Comparison of ENCODE assay signal across 18 cellular contexts in genomic region chr6:154852700-154853099, GRCh38.
A peak's percentile ranks its signal among the peaks of the same experiment; 100 is the strongest.
DNase-seq lines count a peak whose midpoint lies in the region; ATAC-seq and TF ChIP-seq lines count a peak whose summit lies in the region.
"Had no signal": no experiment of that assay in that cellular context is flagged by ENCODE, and none has a peak within 500 bp of the region (broad histone marks: within the 10 kb centered on the region; RNA-seq: fewer than 3 reads in every experiment).

No MANE protein-coding gene starts in this region.

- 41 to 44% methylated on average over 2 of the region's 2 CpGs for WGBS in body of pancreas, 2 donors

- CTCF ChIA-PET in HEK293 (lab: Yijun Ruan, JAX) = interaction anchor here (0.9 to 2.4 kb wide), 8 partner anchors 10 to 177 kb away, joined by 3 to 11 read pairs (median 4); no protein-coding TSS in a partner anchor

- DNase-seq in SK-N-DZ (ENCODE audit: low spot score) = peak; percentile 48
- peak; percentile 86 for DNase-seq in fibroblast of villous mesenchyme (ENCODE audit: low read depth)
- no peak for DNase-seq in body of pancreas
- no peak for DNase-seq in mucosa of gallbladder (ENCODE audit: low spot score)
- no peak for DNase-seq in MG63
- DNase-seq: activated CD8-positive, alpha-beta T cell treated with anti-CD3 and anti-CD28 coated beads, Interleukin-2, amount 10 ng/mL, durations not matched to agents 7 days and 5 days; activated effector memory CD4-positive, alpha-beta T cell treated with anti-CD3 and anti-CD28 coated beads, Interleukin-2, amount 50 U/mL, for 16 hours; foreskin keratinocyte; GOT3; NCI-H1092; right cardiac atrium; SHP77; stimulated activated CD8-positive, alpha-beta memory T cell treated with anti-CD3 and anti-CD28 coated beads, Interleukin-4, amount 100 ng/mL, for 48 hours; testis had no signal

- ATAC-seq in body of pancreas (no peak), HG02973 (IDR thresholded peaks at IDR 0.05; ENCODE audit: unreplicated experiment) (no peak)
- ATAC-seq: activated CD8-positive, alpha-beta T cell treated with anti-CD3 and anti-CD28 coated beads, Interleukin-2, amount 10 ng/mL, durations not matched to agents 7 days and 5 days; foreskin keratinocyte; right cardiac atrium had no signal

- H3K4me1 ChIP-seq in HEK293 (ENCODE audit: control insufficient read depth, insufficient read depth, low read length) (peaks cover 23% of the 10 kb centered on the region), body of pancreas (peaks cover 7% of the 10 kb centered on the region)
- H3K4me1 ChIP-seq: foreskin keratinocyte, neural progenitor cell had no signal

- no peaks in the 10 kb centered on the region; a peak in 1 of 3 replicates for H3K36me3 ChIP-seq in HEK293 (ENCODE audit: control insufficient read depth in 2 of 2, insufficient read depth in 1 of 2, low read length in 2 of 2)
- H3K36me3 ChIP-seq in body of pancreas (replicated peaks in 1 of 2; ENCODE audit: insufficient read depth in 1 of 2, low read depth in 2 of 2) = no peaks in the 10 kb centered on the region
- peaks cover 9% of the 10 kb centered on the region; the same call in 1 of the 2 replicates for H3K36me3 ChIP-seq in MG63
- H3K36me3 ChIP-seq: neural progenitor cell had no signal

- H3K9me3 ChIP-seq in HEK293 (ENCODE audit: control insufficient read depth, insufficient read depth, low read depth, low read length) (no peaks in the 10 kb centered on the region), body of pancreas (no peaks in the 10 kb centered on the region), MG63 (no peaks in the 10 kb centered on the region)
- H3K9me3 ChIP-seq: testis had no signal

- POLR2A ChIA-PET in HEK293 (lab: Yijun Ruan, JAX) = no interaction called here

- no peak for TF ChIP-seq POLR2A in body of pancreas (IDR thresholded peaks at IDR 0.05)

- TF ChIP-seq CTCF in 22Rv1 (IDR thresholded peaks at IDR 0.05) = no peak
- no peak for TF ChIP-seq CTCF in HEK293 (tag by site-specific recombination; IDR thresholded peaks at IDR 0.05)
- TF ChIP-seq CTCF in fibroblast of villous mesenchyme (IDR thresholded peaks at IDR 0.05; ENCODE audit: insufficient read depth, low read depth, low read length) = no peak
- TF ChIP-seq CTCF in body of pancreas (IDR thresholded peaks at IDR 0.05) = no peak

- H3K4me3 ChIP-seq in HEK293 (ENCODE audit: low read depth, low read length) (no peak overlapping the region), fibroblast of villous mesenchyme (ENCODE audit: low read depth, low read length) (no peak overlapping the region), body of pancreas (no peak overlapping the region), MG63 (no peak overlapping the region)
- H3K4me3 ChIP-seq: neural progenitor cell, testis had no signal

- no peaks in the 10 kb centered on the region for H3K27me3 ChIP-seq in body of pancreas
- no peaks in the 10 kb centered on the region for H3K27me3 ChIP-seq in MG63
- H3K27me3 ChIP-seq: foreskin keratinocyte, neural progenitor cell, testis had no signal

- H3K27ac ChIP-seq in 22Rv1 (peak overlapping the region; percentile 41), HEK293 (ENCODE audit: extremely low read depth, low read depth, low read length) (peak overlapping the region; percentile 58; the same call in 1 of the 2 replicates), body of pancreas (no peak overlapping the region)
- H3K27ac ChIP-seq: foreskin keratinocyte, neural progenitor cell, testis had no signal

- intact Hi-C loops in body of pancreas (cut with DNase I) = no loop called here

TF ChIP-seq in HEK293, 187 proteins besides CTCF, POLR2A, EP300 and RAD21 (continues in another document):
- 0 out of 2 replicates have a peak, but pooled peaks have one; percentile 23 for TF ChIP-seq ZBTB21 (tag by site-specific recombination; IDR thresholded peaks at IDR 0.05)
- peak; percentile 90; the same call in 1 of the 2 replicates for TF ChIP-seq TSHZ1 (tag by site-specific recombination; IDR thresholded peaks at IDR 0.05; ENCODE audit: borderline replicate concordance)
- no peak for TF ChIP-seq ZNF473 (tag by site-specific recombination; IDR thresholded peaks at IDR 0.05)
- no peak for TF ChIP-seq ZNF514 (tag by site-specific recombination; IDR thresholded peaks at IDR 0.05)
- TF ChIP-seq ZNF544 (tag by site-specific recombination; IDR thresholded peaks at IDR 0.05) = no peak
- no peak; the same call in 1 of the 2 replicates for TF ChIP-seq GLI2 (tag by site-specific recombination; IDR thresholded peaks at IDR 0.05; ENCODE audit: borderline replicate concordance, low read depth)
- no peak for TF ChIP-seq ZNF223 (tag by site-specific recombination; IDR thresholded peaks at IDR 0.05)
- no peak for TF ChIP-seq YY2 (tag by site-specific recombination; IDR thresholded peaks at IDR 0.05)
- no peak for TF ChIP-seq ZNF146 (tag by site-specific recombination; IDR thresholded peaks at IDR 0.05)
- TF ChIP-seq ZNF664 (tag by site-specific recombination; IDR thresholded peaks at IDR 0.05) = peak; percentile 88
- 0 out of 2 replicates have a peak, but pooled peaks have one; percentile 44 for TF ChIP-seq ZNF37A (tag by site-specific recombination; IDR thresholded peaks at IDR 0.05)
- no peak for TF ChIP-seq ZNF791 (tag by site-specific recombination; IDR thresholded peaks at IDR 0.05)
- no peak for TF ChIP-seq ZNF571 (tag by site-specific recombination; IDR thresholded peaks at IDR 0.05)
- TF ChIP-seq ZNF747 (tag by site-specific recombination; IDR thresholded peaks at IDR 0.05) = no peak
- TF ChIP-seq ZSCAN16 (tag by site-specific recombination; IDR thresholded peaks at IDR 0.05) = no peak; the same call in 1 of the 2 replicates
- peak; percentile 70; the same call in 1 of the 2 replicates for TF ChIP-seq ZFP69B (tag by site-specific recombination; IDR thresholded peaks at IDR 0.05)
- peak; percentile 84 for TF ChIP-seq ZNF600 (tag by site-specific recombination; IDR thresholded peaks at IDR 0.05)
- no peak for TF ChIP-seq ZFHX2 (tag by site-specific recombination; conservative IDR thresholded peaks at IDR 0.05)
- TF ChIP-seq ZNF645 (tag by site-specific recombination; IDR thresholded peaks at IDR 0.05) = no peak
- no peak for TF ChIP-seq ZNF174 (tag by site-specific recombination; IDR thresholded peaks at IDR 0.05)
- peak; percentile 99 for TF ChIP-seq PRDM6 (tag by site-specific recombination; IDR thresholded peaks at IDR 0.05)
- TF ChIP-seq ZNF394 (tag by site-specific recombination; IDR thresholded peaks at IDR 0.05; ENCODE audit: borderline replicate concordance) = peak; percentile 74; the same call in 1 of the 2 replicates
- no peak for TF ChIP-seq ZNF521 (tag by site-specific recombination; IDR thresholded peaks at IDR 0.05)
- no peak for TF ChIP-seq ZNF132 (tag by site-specific recombination; IDR thresholded peaks at IDR 0.05; ENCODE audit: borderline replicate concordance)
- TF ChIP-seq ZNF792 (tag by site-specific recombination; IDR thresholded peaks at IDR 0.05) = 0 out of 2 replicates have a peak, but pooled peaks have one; percentile 43
- no peak for TF ChIP-seq ZNF776 (tag by site-specific recombination; IDR thresholded peaks at IDR 0.05; ENCODE audit: borderline replicate concordance)
- TF ChIP-seq ZEB2 (tag by site-specific recombination; IDR thresholded peaks at IDR 0.05) = peak; percentile 94

Comparison
In these comparisons a context has a peak if more than half of its experiments do, and no peak if none do; other contexts are left out.
1. H3K27ac ChIP-seq: peak in 22Rv1 (single experiment) and HEK293 (single experiment); none in body of pancreas (0 of 4).
2. DNase-seq: peak in SK-N-DZ (single experiment) and fibroblast of villous mesenchyme (single experiment); none in body of pancreas (0 of 4), mucosa of gallbladder (single experiment) and MG63 (single experiment).